Comparison of ENCODE assay signal across 10 cellular contexts in the genomic region with DNA sequence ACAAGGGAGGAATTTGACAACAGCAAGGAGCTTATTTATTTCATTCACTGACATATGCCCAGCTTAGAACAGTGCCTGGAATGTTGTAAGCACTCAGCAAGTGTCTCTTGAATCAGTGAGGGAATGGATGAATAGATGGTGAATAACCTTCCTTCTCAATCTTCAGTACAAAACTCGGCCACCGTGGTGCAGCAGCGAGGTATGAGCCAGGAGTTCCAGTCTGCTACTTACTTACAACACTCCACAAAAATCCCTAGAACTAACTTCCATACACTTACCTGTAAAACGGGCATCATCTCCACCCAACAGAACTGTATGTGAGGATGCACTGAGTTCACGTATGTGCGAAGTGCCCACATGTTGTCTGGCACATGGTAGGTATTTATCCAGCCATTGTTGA.
A peak's percentile ranks its signal among the peaks of the same experiment; 100 is the strongest.
DNase-seq lines count a peak whose midpoint lies in the region; ATAC-seq lines count a peak whose summit lies in the region.
"Had no signal": no experiment of that assay in that cellular context is flagged by ENCODE, and none has a peak within 500 bp of the region (broad histone marks: within the 10 kb centered on the region; RNA-seq: fewer than 3 reads in every experiment).

No MANE protein-coding gene starts in this region.

- H3K27ac ChIP-seq in mesendoderm (ENCODE audit: low read depth, low read length) = no peak overlapping the region
- H3K27ac ChIP-seq: upper lobe of left lung had no signal

- H3K79me2 ChIP-seq in mesendoderm (ENCODE audit: control insufficient read depth, insufficient read depth, low read length) = no peaks in the 10 kb centered on the region

- H3K9ac ChIP-seq in mesendoderm (ENCODE audit: low read length) = no peak overlapping the region

- no peak overlapping the region for H4K5ac ChIP-seq in mesendoderm (ENCODE audit: low read length)

- H2BK120ac ChIP-seq in mesendoderm (ENCODE audit: low read depth, low read length) = no peak overlapping the region

- no CpG with 5 or more reads among the region's 6 CpGs for WGBS in mesendoderm (ENCODE audit: extremely low coverage, insufficient coverage, low lambda C conversion rate)

- H3K27me3 ChIP-seq in mesendoderm (ENCODE audit: insufficient read depth, low read length, poor library complexity) = no peaks in the 10 kb centered on the region
- H3K27me3 ChIP-seq: upper lobe of left lung had no signal

- peak; percentile 22 for DNase-seq in DMS 273 treated with DMSO at 0.1 percent for 48 hours (lab: John Stamatoyannopoulos, UW)
- peak; percentile 4 for DNase-seq in NAMALWA (ENCODE audit: low spot score)
- peak; percentile 66 for DNase-seq in astrocyte of the hippocampus (ENCODE audit: low read depth, low spot score)
- DNase-seq in mesendoderm = peak; percentile 66
- no peak for DNase-seq in OCI-M2 (lab: John Stamatoyannopoulos, UW; ENCODE audit: unreplicated experiment)
- DNase-seq: stimulated activated CD4-positive, alpha-beta T cell treated with anti-CD3 and anti-CD28 coated beads, Interleukin-4, amount 100 ng/mL, for 4 hours had no signal

- no peak overlapping the region for H3K4ac ChIP-seq in mesendoderm (ENCODE audit: low read depth, low read length)

- no peak overlapping the region for H3K23ac ChIP-seq in mesendoderm (ENCODE audit: low read length)

- no peak overlapping the region for H3K18ac ChIP-seq in mesendoderm (ENCODE audit: low read length)

- H3K4me2 ChIP-seq in mesendoderm (ENCODE audit: low read length) = no peak overlapping the region

- H3K79me1 ChIP-seq in mesendoderm (ENCODE audit: low read length) = no peaks in the 10 kb centered on the region

- H3K4me1 ChIP-seq in mesendoderm (ENCODE audit: control insufficient read depth, low read depth, low read length) = peaks cover 5% of the 10 kb centered on the region

- no peak overlapping the region for H2BK15ac ChIP-seq in mesendoderm (replicated peaks; ENCODE audit: low read depth)

- H2AK5ac ChIP-seq in mesendoderm (ENCODE audit: low read length) = no peak overlapping the region

- H3K4me3 ChIP-seq in mesendoderm (ENCODE audit: low read length) = no peak overlapping the region
- H3K4me3 ChIP-seq: upper lobe of left lung had no signal

- H3K36me3 ChIP-seq in mesendoderm (ENCODE audit: control insufficient read depth, insufficient read depth, low read length) = no peaks in the 10 kb centered on the region
- H3K36me3 ChIP-seq: upper lobe of left lung had no signal

- no peak overlapping the region for H2BK5ac ChIP-seq in mesendoderm (ENCODE audit: low read length)

- no peak overlapping the region for H4K8ac ChIP-seq in mesendoderm (ENCODE audit: low read depth, low read length)

- no peak for ATAC-seq in HG03175 (IDR thresholded peaks at IDR 0.05; ENCODE audit: unreplicated experiment)
- no peak for ATAC-seq in GM18870 (IDR thresholded peaks at IDR 0.05; ENCODE audit: unreplicated experiment)
- no peak for ATAC-seq in GM19395 (IDR thresholded peaks at IDR 0.05; ENCODE audit: unreplicated experiment)

- no peak overlapping the region for H3K56ac ChIP-seq in mesendoderm (ENCODE audit: low read length)
